In the genomic region with DNA sequence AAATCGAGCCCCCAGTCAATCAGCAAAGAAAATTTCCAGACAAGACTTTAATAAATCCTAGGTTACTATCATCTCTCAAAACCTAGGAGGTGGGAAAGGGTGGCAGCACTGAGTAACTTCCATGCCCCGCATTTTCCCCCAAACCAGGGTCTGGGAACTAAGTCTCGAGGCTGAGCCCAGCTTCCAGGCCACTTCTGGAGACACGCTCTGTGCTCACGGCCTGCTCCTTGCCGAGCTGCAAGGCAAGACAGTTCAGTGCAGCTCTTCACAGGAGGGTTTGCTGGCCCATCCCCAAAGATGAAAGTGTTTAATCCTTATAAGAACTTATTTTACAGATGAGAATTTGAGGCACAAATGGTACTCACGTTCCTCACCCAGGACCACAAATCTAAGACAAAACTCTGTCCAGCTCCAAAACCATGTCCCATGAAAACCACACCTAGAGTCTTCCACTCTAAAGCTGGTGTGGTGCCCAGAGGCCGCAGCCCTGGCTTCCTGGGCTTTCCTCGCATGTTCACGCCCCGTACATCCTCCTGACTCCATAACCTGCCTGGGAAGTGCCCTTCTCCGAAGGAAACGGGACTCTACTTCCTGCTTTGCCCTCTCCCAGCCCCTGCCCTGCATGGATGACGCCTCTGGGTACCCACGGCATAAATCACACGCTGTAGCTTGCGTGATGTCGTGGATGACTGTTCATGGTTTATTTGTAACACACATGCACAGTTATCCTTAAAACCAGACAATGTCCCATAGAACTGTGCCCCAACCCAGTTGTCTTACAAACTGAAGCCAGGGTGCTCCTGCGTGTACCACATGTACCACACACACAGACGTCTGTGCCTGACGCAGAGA, we compare ENCODE assay signal across 30 cellular contexts.
A peak's percentile ranks its signal among the peaks of the same experiment; 100 is the strongest.
DNase-seq lines count a peak whose midpoint lies in the region; ATAC-seq, FAIRE-seq and TF ChIP-seq lines count a peak whose summit lies in the region.
"Had no signal": no experiment of that assay in that cellular context is flagged by ENCODE, and none has a peak within 500 bp of the region (broad histone marks: within the 10 kb centered on the region; RNA-seq: fewer than 3 reads in every experiment).

No MANE protein-coding gene starts in this region.

- H3K4ac ChIP-seq in H1 (replicated peaks; ENCODE audit: insufficient read length, low read depth, low read length) = no peak overlapping the region

- H3K79me2 ChIP-seq in H1 (ENCODE audit: control insufficient read depth in 1 of 2, insufficient read depth in 2 of 2, low read length in 2 of 2) = no peaks in the 10 kb centered on the region

- H3K14ac ChIP-seq in H1 (ENCODE audit: insufficient read length) = no peak overlapping the region

- TF ChIP-seq CTCF in H1 (IDR thresholded peaks at IDR 0.05; ENCODE audit: control extremely low read depth in 1 of 3, insufficient read depth in 1 of 3, low read depth in 1 of 3, low read length in 3 of 3) (peak in 1 of 3 experiments; percentile 8; a peak in 1 of 4 replicates), osteocyte (IDR thresholded peaks at IDR 0.05) (no peak), type B pancreatic cell (conservative IDR thresholded peaks at IDR 0.05) (no peak)

- no peak overlapping the region for H2BK20ac ChIP-seq in H1 (ENCODE audit: low read length)

- H2AFZ ChIP-seq in H1 (ENCODE audit: low read length) = no peak overlapping the region

- no peak for TF ChIP-seq POLR2A in H1 (IDR thresholded peaks at IDR 0.05; ENCODE audit: control extremely low read depth in 1 of 2, low read depth in 2 of 2, low read length in 2 of 2)

- H3K9ac ChIP-seq in H1 (replicated peaks in 1 of 4; ENCODE audit: extremely low read depth in 1 of 4, low read depth in 3 of 4, low read length in 3 of 4) = no peak overlapping the region

- H2BK5ac ChIP-seq in H1 (ENCODE audit: low read depth, low read length) = no peak overlapping the region

- TF ChIP-seq EP300 in H1 (IDR thresholded peaks at IDR 0.05; ENCODE audit: borderline replicate concordance in 1 of 2, low read depth in 2 of 2, low read length in 2 of 2) = no peak

- H4K20me1 ChIP-seq in H1 (replicated peaks in 1 of 2; ENCODE audit: control insufficient read depth in 1 of 2, insufficient read depth in 2 of 2, low read length in 2 of 2) = peaks cover 3 to 16% of the 10 kb centered on the region in 2 experiments

- H3K36me3 ChIP-seq in H1 (ENCODE audit: control insufficient read depth in 2 of 4, insufficient read depth in 4 of 4, low read length in 3 of 4) = no peaks in the 10 kb centered on the region
- H3K36me3 ChIP-seq: uterus had no signal

- no peak overlapping the region for H4K5ac ChIP-seq in H1 (ENCODE audit: insufficient read length, low read depth, low read length)

- no peak overlapping the region for H3K4me3 ChIP-seq in H1 (ENCODE audit: extremely low read depth in 1 of 4, insufficient read depth in 2 of 4, low read depth in 3 of 4, low read length in 4 of 4)
- H3K4me3 ChIP-seq: K562, lower lobe of right lung, suprapubic skin, uterus had no signal

- no peak overlapping the region for H3K27ac Mint-ChIP-seq in osteocyte (ENCODE audit: unreplicated experiment)
- peak overlapping the region; percentile 23 for H3K27ac Mint-ChIP-seq in type B pancreatic cell
- H3K27ac Mint-ChIP-seq: activated CD8-positive, alpha-beta T cell treated with anti-CD3 and anti-CD28 coated beads, Interleukin-2, amount 10 ng/mL, durations not matched to agents 7 days and 5 days; dendritic cell treated with granulocyte-macrophage colony-stimulating factor and Interleukin-4, amounts not matched to agents 40 ng/mL and 50 ng/mL, for 4 days; stimulated activated naive B cell treated with anti-CD40 and anti-IgM and Interleukin-4, amounts not matched to agents 10 μg/mL and 1 μg/mL and 100 μg/mL, for 72 hours had no signal

- H2BK12ac ChIP-seq in H1 (ENCODE audit: low read depth, low read length) = no peak overlapping the region

- no peak overlapping the region for H4K91ac ChIP-seq in H1 (replicated peaks; ENCODE audit: insufficient read length, low read length)

- no peak overlapping the region for H2BK120ac ChIP-seq in H1 (replicated peaks; ENCODE audit: low read depth, low read length)

- H3K4me1 Mint-ChIP-seq in osteocyte (ENCODE audit: unreplicated experiment) = peaks cover 60% of the 10 kb centered on the region
- H3K4me1 Mint-ChIP-seq in type B pancreatic cell (ENCODE audit: unreplicated experiment) = peaks cover 49% of the 10 kb centered on the region

- H3K27me3 Mint-ChIP-seq in osteocyte (ENCODE audit: unreplicated experiment) (no peaks in the 10 kb centered on the region), type B pancreatic cell (no peaks in the 10 kb centered on the region)

- no peaks in the 10 kb centered on the region for H3K36me3 Mint-ChIP-seq in osteocyte (ENCODE audit: unreplicated experiment)
- H3K36me3 Mint-ChIP-seq in type B pancreatic cell = peaks cover 5% of the 10 kb centered on the region
- H3K36me3 Mint-ChIP-seq: naive thymus-derived CD8-positive, alpha-beta T cell; stimulated activated naive B cell treated with anti-CD40 and anti-IgM and Interleukin-4, amounts not matched to agents 10 μg/mL and 1 μg/mL and 100 μg/mL, for 72 hours had no signal

- H3K4me3 Mint-ChIP-seq in osteocyte (ENCODE audit: unreplicated experiment) (no peak overlapping the region), type B pancreatic cell (no peak overlapping the region)
- H3K4me3 Mint-ChIP-seq: activated CD8-positive, alpha-beta T cell treated with anti-CD3 and anti-CD28 coated beads, Interleukin-2, amount 10 ng/mL, durations not matched to agents 7 days and 5 days; central memory CD8-positive, alpha-beta T cell; dendritic cell treated with granulocyte-macrophage colony-stimulating factor and Interleukin-4, amounts not matched to agents 40 ng/mL and 50 ng/mL, for 4 days; naive thymus-derived CD8-positive, alpha-beta T cell; stimulated activated naive B cell treated with anti-CD40 and anti-IgM and Interleukin-4, amounts not matched to agents 10 μg/mL and 1 μg/mL and 100 μg/mL, for 72 hours; T-helper 1 cell treated with Interleukin-12 subunit alpha and Interleukin-12 subunit beta and Interleukin-4 antibody, amounts not matched to agents 30 μg/mL and 1 μg/mL, for 36 hours had no signal

- no peak overlapping the region for H4K8ac ChIP-seq in H1 (ENCODE audit: extremely low read depth, insufficient read depth, low read length)

- no peak for FAIRE-seq in H1 (lab: Jason Lieb, UNC)
- FAIRE-seq: A204.1, K562, TTC549 had no signal

- H2BK15ac ChIP-seq in H1 (ENCODE audit: low read length) = no peak overlapping the region

- peaks cover 3% of the 10 kb centered on the region; the same call in 1 of the 2 replicates for H3K79me1 ChIP-seq in H1 (ENCODE audit: low read depth, low read length)

- peak; percentile 35 for DNase-seq in activated CD8-positive, alpha-beta memory T cell treated with anti-CD3 and anti-CD28 coated beads, Interleukin-2, amount 50 U/mL, for 48 hours
- no peak for DNase-seq in activated CD8-positive, alpha-beta memory T cell treated with anti-CD3 and anti-CD28 coated beads, Interleukin-2, amount 50 U/mL, for 4 hours
- DNase-seq in H1 (ENCODE audit: low read depth in 1 of 2, low spot score in 2 of 2) (no peak), osteocyte (ENCODE audit: extremely low spot score, unreplicated experiment) (peak; percentile 70), type B pancreatic cell (ENCODE audit: extremely low spot score, unreplicated experiment) (peak; percentile 31), NCI-H1048 (lab: John Stamatoyannopoulos, UW) (no peak)
- no peak for DNase-seq in effector CD4-positive, alpha-beta T cell
- DNase-seq: activated CD8-positive, alpha-beta T cell treated with anti-CD3 and anti-CD28 coated beads, Interleukin-2, amount 10 ng/mL, durations not matched to agents 7 days and 5 days; activated T-cell treated with anti-CD3 and anti-CD28 coated beads, Interleukin-2, amount 50 U/mL, for 1 hour; foreskin melanocyte; kidney glomerular epithelial cell; lower lobe of right lung; naive thymus-derived CD8-positive, alpha-beta T cell; NCI-H1105; NCI-H187 treated with DMSO at 0.1 percent for 48 hours; NCI-H526 treated with DMSO at 0.1 percent for 48 hours; nucleus accumbens; Right ventricle myocardium superior; stimulated activated naive B cell treated with anti-CD40 and anti-IgM and Interleukin-4, amounts not matched to agents 10 μg/mL and 1 μg/mL and 100 μg/mL, for 72 hours had no signal

- H3K23ac ChIP-seq in H1 (ENCODE audit: insufficient read length) = no peak overlapping the region

- H3K18ac ChIP-seq in H1 (ENCODE audit: extremely low read depth, low read length) = no peak overlapping the region

- no peaks in the 10 kb centered on the region; a peak in 2 of 7 replicates for H3K27me3 ChIP-seq in H1 (replicated peaks in 1 of 4; ENCODE audit: control insufficient read depth in 3 of 4, extremely low read depth in 1 of 4, insufficient read depth in 3 of 4, low read length in 3 of 4)
- H3K27me3 ChIP-seq: suprapubic skin, uterus had no signal

- H3K9me3 Mint-ChIP-seq in osteocyte (ENCODE audit: unreplicated experiment) = no peaks in the 10 kb centered on the region
- H3K9me3 Mint-ChIP-seq in type B pancreatic cell = no peaks in the 10 kb centered on the region
- H3K9me3 Mint-ChIP-seq: central memory CD8-positive, alpha-beta T cell; dendritic cell treated with granulocyte-macrophage colony-stimulating factor and Interleukin-4, amounts not matched to agents 40 ng/mL and 50 ng/mL, for 4 days; naive thymus-derived CD8-positive, alpha-beta T cell; stimulated activated naive B cell treated with anti-CD40 and anti-IgM and Interleukin-4, amounts not matched to agents 10 μg/mL and 1 μg/mL and 100 μg/mL, for 72 hours; T-helper 1 cell treated with Interleukin-12 subunit alpha and Interleukin-12 subunit beta and Interleukin-4 antibody, amounts not matched to agents 30 μg/mL and 1 μg/mL, for 36 hours had no signal

- H3K4me2 ChIP-seq in H1 (ENCODE audit: insufficient read depth in 1 of 2, low read depth in 2 of 2, low read length in 2 of 2) = no peak overlapping the region

- POLR2A ChIA-PET in H1 (lab: Charles Lee; ENCODE audit: partially characterized antibody) = no interaction called here

- H2AK5ac ChIP-seq in H1 (ENCODE audit: low read depth, low read length) = 0 out of 2 replicates have a peak overlapping the region, but pooled peaks have one; percentile 39

- H3K23me2 ChIP-seq in H1 (ENCODE audit: low read depth, low read length) = no peaks in the 10 kb centered on the region

- no peak for TF ChIP-seq RAD21 in H1 (IDR thresholded peaks at IDR 0.05 in 1 of 2, conservative IDR thresholded peaks at IDR 0.05 in 1 of 2; ENCODE audit: low read depth in 2 of 2, low read length in 2 of 2)

- CTCF ChIA-PET in H1 (lab: Charles Lee; ENCODE audit: partially characterized antibody) = interaction anchor here (1.2 to 2.0 kb wide), 4 partner anchors 10 to 301 kb away, joined by 3 to 6 read pairs (median 4); no protein-coding TSS in a partner anchor

- 85% methylated on average over 21 of the region's 21 CpGs; no CpG with 5 or more reads in 1 of the 2 experiments for WGBS in H1 (ENCODE audit: extremely low coverage in 1 of 2, insufficient coverage in 1 of 2, insufficient read length in 1 of 2, insufficient replicate concordance in 2 of 2, low coverage in 1 of 2, low lambda C conversion rate in 2 of 2, missing lambda C conversion rate in 1 of 2), 2 experiments

- H3K27ac ChIP-seq in H1 (ENCODE audit: low read depth, low read length) = no peak overlapping the region
- H3K27ac ChIP-seq: lower lobe of right lung, suprapubic skin, uterus had no signal

- peaks cover 10 to 32% (median 15%) of the 10 kb centered on the region in 4 experiments; a peak in 6 of 7 replicates for H3K4me1 ChIP-seq in H1 (replicated peaks in 1 of 4; ENCODE audit: control insufficient read depth in 3 of 4, insufficient read depth in 4 of 4, low read length in 3 of 4)

- no peaks in the 10 kb centered on the region for H3K9me3 ChIP-seq in H1 (ENCODE audit: insufficient read depth in 2 of 2, low read depth in 1 of 2, low read length in 1 of 2)
- H3K9me3 ChIP-seq: lower lobe of right lung, suprapubic skin, uterus had no signal

- H3K56ac ChIP-seq in H1 (replicated peaks; ENCODE audit: insufficient read length, low read depth, low read length) = no peak overlapping the region

- ATAC-seq in HG03139 (IDR thresholded peaks at IDR 0.05; ENCODE audit: unreplicated experiment) = no peak
- ATAC-seq: activated CD8-positive, alpha-beta T cell treated with anti-CD3 and anti-CD28 coated beads, Interleukin-2, amount 10 ng/mL, durations not matched to agents 7 days and 5 days; esophagus mucosa; K562; lower lobe of right lung; naive thymus-derived CD8-positive, alpha-beta T cell; SK-N-SH treated with all-trans-retinoic acid at 6 μM for 48 hours; stimulated activated naive B cell treated with anti-CD40 and anti-IgM and Interleukin-4, amounts not matched to agents 10 μg/mL and 1 μg/mL and 100 μg/mL, for 72 hours had no signal

Comparison
In these comparisons a context has a peak if more than half of its experiments do, and no peak if none do; other contexts are left out.
1. DNase-seq: peak in activated CD8-positive, alpha-beta memory T cell treated with anti-CD3 and anti-CD28 coated beads, Interleukin-2, amount 50 U/mL, for 48 hours (single experiment), osteocyte (single experiment) and type B pancreatic cell (single experiment); none in activated CD8-positive, alpha-beta memory T cell treated with anti-CD3 and anti-CD28 coated beads, Interleukin-2, amount 50 U/mL, for 4 hours (single experiment), H1 (0 of 2), effector CD4-positive, alpha-beta T cell (single experiment) and NCI-H1048 (single experiment).